In the genomic region with DNA sequence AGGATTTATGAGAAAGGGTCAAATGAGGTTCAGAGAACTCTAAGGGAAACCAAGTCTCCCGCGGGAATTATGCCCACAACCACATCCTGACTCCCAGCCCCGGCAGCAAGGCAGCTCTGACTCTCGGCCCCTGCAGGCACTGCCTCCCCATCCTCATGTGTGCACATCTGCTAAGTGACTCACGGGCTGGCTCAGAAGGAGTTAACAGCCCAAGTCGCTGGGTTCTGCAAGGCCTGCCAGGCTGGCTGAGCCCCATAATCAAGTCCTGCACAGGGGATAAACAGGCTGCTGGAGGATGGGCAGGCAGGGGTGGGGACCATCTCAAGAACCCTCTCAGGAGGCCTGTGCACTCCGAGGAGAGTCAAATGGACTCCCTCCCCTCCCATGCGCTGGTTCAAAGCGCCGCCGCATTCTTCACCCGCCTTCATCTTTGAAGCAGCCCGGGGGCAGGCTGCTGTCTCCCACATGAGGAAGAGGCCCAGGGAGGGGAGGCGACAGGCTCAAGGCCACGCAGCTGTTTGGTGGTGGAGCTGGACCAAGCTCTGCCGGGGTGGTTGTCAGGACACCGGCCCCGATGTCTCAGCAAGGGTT, we compare ENCODE assay signal across 9 cellular contexts.
DNase-seq lines count a peak whose midpoint lies in the region; ATAC-seq, FAIRE-seq and TF ChIP-seq lines count a peak whose summit lies in the region.
"Had no signal": no experiment of that assay in that cellular context is flagged by ENCODE, and none has a peak within 500 bp of the region (broad histone marks: within the 10 kb centered on the region; RNA-seq: fewer than 3 reads in every experiment).

No MANE protein-coding gene starts in this region.

- no peak overlapping the region for H3K4me2 ChIP-seq in HepG2 (ENCODE audit: low read depth, low read length)

- no peak overlapping the region for H3K27ac ChIP-seq in WERI-Rb-1
- no peak overlapping the region for H3K27ac ChIP-seq in HepG2 (ENCODE audit: extremely low read length, insufficient read depth, low read length)

- WGBS in HepG2 (ENCODE audit: low lambda C conversion rate), result 34% methylated on average over 16 of the region's 18 CpGs

- CTCF ChIA-PET in HepG2 (lab: Yijun Ruan, JAX; ENCODE audit: low intra/inter-chr PET ratio, low total read pairs), result no interaction called here
- CTCF ChIA-PET in HEK293T (lab: Yijun Ruan, JAX), result interaction anchor here (1.1 to 1.7 kb wide), 4 partner anchors 19 to 329 kb away, joined by 3 to 9 read pairs (median 5); no protein-coding TSS in a partner anchor

- H3K79me2 ChIP-seq in HepG2 (ENCODE audit: insufficient read depth, low read length), result no peaks in the 10 kb centered on the region

- ATAC-seq in HepG2, result peak; percentile 22; the same call in 2 of the 3 replicates

- TF ChIP-seq EP300 in HepG2 (IDR thresholded peaks at IDR 0.05; ENCODE audit: low read depth in 2 of 2, low read length in 2 of 2) (no peak), HepG2 (CRISPR knock-in tag; IDR thresholded peaks at IDR 0.05; ENCODE audit: borderline replicate concordance) (no peak)

- H3K4me3 ChIP-seq in WERI-Rb-1 (ENCODE audit: low read depth, low read length), result no peak overlapping the region
- H3K4me3 ChIP-seq in HepG2 (replicated peaks in 1 of 3; ENCODE audit: insufficient read depth in 1 of 3, low read depth in 2 of 3, low read length in 3 of 3), result no peak overlapping the region

- no peaks in the 10 kb centered on the region for H4K20me1 ChIP-seq in HepG2 (ENCODE audit: insufficient read depth, low read length)

- intact Hi-C loops in HepG2 (cut with micrococcal nuclease; ENCODE audit: unreplicated experiment), result no loop called here

- BruUV-seq in HepG2 (replicated peaks; lab: Mats Ljungman, UMichigan), result no TSS peak

- POLR2A ChIA-PET in HepG2 (lab: Yijun Ruan, JAX) (no interaction called here), HEK293T (lab: Yijun Ruan, JAX) (no interaction called here)

- H3K36me3 ChIP-seq in WERI-Rb-1 (no peaks in the 10 kb centered on the region), HepG2 (replicated peaks in 1 of 2; ENCODE audit: control insufficient read depth in 1 of 2, insufficient read depth in 2 of 2, low read length in 2 of 2) (no peaks in the 10 kb centered on the region)

- in situ Hi-C loops in HepG2 (cut with HindIII; ENCODE audit: extremely low pct_ligation_motif_present, low pct_unique_long_range_greater_than_20kb), result no loop called here

- H3K4me1 ChIP-seq in HepG2 (ENCODE audit: insufficient read depth, low read length), result peaks cover 14% of the 10 kb centered on the region

- TF ChIP-seq CTCF in WERI-Rb-1 (IDR thresholded peaks at IDR 0.05; ENCODE audit: low read depth, low read length), result no peak
- TF ChIP-seq CTCF in HepG2 (CRISPR knock-in tag; IDR thresholded peaks at IDR 0.05), result no peak

- no peak overlapping the region for H3K9ac ChIP-seq in HepG2 (ENCODE audit: insufficient read depth, low read depth, low read length)

- no peak for TF ChIP-seq RAD21 in HepG2 (CRISPR knock-in tag; IDR thresholded peaks at IDR 0.05)

- no peak for TF ChIP-seq POLR2A in HepG2 (IDR thresholded peaks at IDR 0.05; ENCODE audit: insufficient read depth in 1 of 2, low read depth in 2 of 2, low read length in 2 of 2)

- no peaks in the 10 kb centered on the region for H3K9me3 ChIP-seq in WERI-Rb-1 (ENCODE audit: severe bottlenecking)
- H3K9me3 ChIP-seq in HepG2 (ENCODE audit: low read length), result no peaks in the 10 kb centered on the region

- DNase-seq in A172 (ENCODE audit: low spot score), result peak; percentile 74
- DNase-seq in GM03348 (ENCODE audit: low spot score), result peak; percentile 80
- DNase-seq in WERI-Rb-1, result peak; percentile 39
- peak; percentile 18 for DNase-seq in HepG2 (ENCODE audit: low spot score)
- DNase-seq in hippocampal formation (lab: John Stamatoyannopoulos, UW), result no peak
- no peak for DNase-seq in HEK293T (ENCODE audit: extremely low spot score)
- DNase-seq in cortex of kidney (lab: John Stamatoyannopoulos, UW), result no peak
- DNase-seq in NCI-H774 (lab: John Stamatoyannopoulos, UW), result no peak
- DNase-seq: activated naive CD4-positive, alpha-beta T cell had no signal

- no peak for FAIRE-seq in HepG2 (lab: Jason Lieb, UNC)

- no peak overlapping the region for H2AFZ ChIP-seq in HepG2 (ENCODE audit: low read length)

- H3K27me3 ChIP-seq in WERI-Rb-1 (ENCODE audit: insufficient read depth, low read depth, severe bottlenecking) (no peaks in the 10 kb centered on the region), HepG2 (ENCODE audit: control insufficient read depth in 1 of 2, insufficient read depth in 2 of 2, low read length in 2 of 2) (peaks cover 0 to 3% of the 10 kb centered on the region in 2 experiments; a peak in 1 of 5 replicates)

TF ChIP-seq in HepG2, 621 proteins besides CTCF, POLR2A, EP300 and RAD21 (continues in another document):
- TF ChIP-seq, protein P1, sequence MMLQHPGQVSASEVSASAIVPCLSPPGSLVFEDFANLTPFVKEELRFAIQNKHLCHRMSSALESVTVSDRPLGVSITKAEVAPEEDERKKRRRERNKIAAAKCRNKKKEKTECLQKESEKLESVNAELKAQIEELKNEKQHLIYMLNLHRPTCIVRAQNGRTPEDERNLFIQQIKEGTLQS (CRISPR knock-in tag; IDR thresholded peaks at IDR 0.05), result no peak
- TF ChIP-seq ZFP36L2 (CRISPR knock-in tag; IDR thresholded peaks at IDR 0.05), result no peak
- TF ChIP-seq, protein P2, sequence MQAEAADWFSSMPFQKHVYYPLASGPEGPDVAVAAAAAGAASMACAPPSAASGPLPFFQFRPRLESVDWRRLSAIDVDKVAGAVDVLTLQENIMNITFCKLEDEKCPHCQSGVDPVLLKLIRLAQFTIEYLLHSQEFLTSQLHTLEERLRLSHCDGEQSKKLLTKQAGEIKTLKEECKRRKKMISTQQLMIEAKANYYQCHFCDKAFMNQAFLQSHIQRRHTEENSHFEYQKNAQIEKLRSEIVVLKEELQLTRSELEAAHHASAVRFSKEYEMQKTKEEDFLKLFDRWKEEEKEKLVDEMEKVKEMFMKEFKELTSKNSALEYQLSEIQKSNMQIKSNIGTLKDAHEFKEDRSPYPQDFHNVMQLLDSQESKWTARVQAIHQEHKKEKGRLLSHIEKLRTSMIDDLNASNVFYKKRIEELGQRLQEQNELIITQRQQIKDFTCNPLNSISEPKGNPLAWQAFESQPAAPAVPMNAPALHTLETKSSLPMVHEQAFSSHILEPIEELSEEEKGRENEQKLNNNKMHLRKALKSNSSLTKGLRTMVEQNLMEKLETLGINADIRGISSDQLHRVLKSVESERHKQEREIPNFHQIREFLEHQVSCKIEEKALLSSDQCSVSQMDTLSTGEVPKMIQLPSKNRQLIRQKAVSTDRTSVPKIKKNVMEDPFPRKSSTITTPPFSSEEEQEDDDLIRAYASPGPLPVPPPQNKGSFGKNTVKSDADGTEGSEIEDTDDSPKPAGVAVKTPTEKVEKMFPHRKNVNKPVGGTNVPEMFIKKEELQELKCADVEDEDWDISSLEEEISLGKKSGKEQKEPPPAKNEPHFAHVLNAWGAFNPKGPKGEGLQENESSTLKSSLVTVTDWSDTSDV (CRISPR knock-in tag; IDR thresholded peaks at IDR 0.05), result no peak
- no peak for TF ChIP-seq KMT2B (CRISPR knock-in tag; IDR thresholded peaks at IDR 0.05)
- TF ChIP-seq SALL1 (CRISPR knock-in tag; IDR thresholded peaks at IDR 0.05), result no peak
- TF ChIP-seq ZNF331 (CRISPR knock-in tag; IDR thresholded peaks at IDR 0.05), result peak; percentile 85; the same call in 1 of the 2 replicates
- TF ChIP-seq ZNF484 (CRISPR knock-in tag; IDR thresholded peaks at IDR 0.05; ENCODE audit: borderline replicate concordance, low read depth), result no peak

TF ChIP-seq in HEK293T, 16 proteins besides CTCF, POLR2A, EP300 and RAD21:
- TF ChIP-seq FOXM1 (IDR thresholded peaks at IDR 0.05; ENCODE audit: borderline replicate concordance) (no peak), SUZ12 (IDR thresholded peaks at IDR 0.05) (no peak), ARNT (IDR thresholded peaks at IDR 0.05) (no peak), L3MBTL2 (conservative IDR thresholded peaks at IDR 0.05) (no peak), FOXA1 (IDR thresholded peaks at IDR 0.05) (no peak), BHLHE40 (IDR thresholded peaks at IDR 0.05; ENCODE audit: borderline replicate concordance) (no peak), SP1 (IDR thresholded peaks at IDR 0.05) (no peak), ELF4 (IDR thresholded peaks at IDR 0.05) (no peak), NFRKB (IDR thresholded peaks at IDR 0.05) (no peak), LEF1 (IDR thresholded peaks at IDR 0.05; ENCODE audit: borderline replicate concordance) (no peak), ZNF384 (IDR thresholded peaks at IDR 0.05) (no peak), CTBP1 (IDR thresholded peaks at IDR 0.05; ENCODE audit: borderline replicate concordance) (no peak), HDGF (IDR thresholded peaks at IDR 0.05; ENCODE audit: borderline replicate concordance) (no peak), TARDBP (IDR thresholded peaks at IDR 0.05) (no peak)
- TF ChIP-seq, protein P3, sequence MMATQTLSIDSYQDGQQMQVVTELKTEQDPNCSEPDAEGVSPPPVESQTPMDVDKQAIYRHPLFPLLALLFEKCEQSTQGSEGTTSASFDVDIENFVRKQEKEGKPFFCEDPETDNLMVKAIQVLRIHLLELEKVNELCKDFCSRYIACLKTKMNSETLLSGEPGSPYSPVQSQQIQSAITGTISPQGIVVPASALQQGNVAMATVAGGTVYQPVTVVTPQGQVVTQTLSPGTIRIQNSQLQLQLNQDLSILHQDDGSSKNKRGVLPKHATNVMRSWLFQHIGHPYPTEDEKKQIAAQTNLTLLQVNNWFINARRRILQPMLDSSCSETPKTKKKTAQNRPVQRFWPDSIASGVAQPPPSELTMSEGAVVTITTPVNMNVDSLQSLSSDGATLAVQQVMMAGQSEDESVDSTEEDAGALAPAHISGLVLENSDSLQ (IDR thresholded peaks at IDR 0.05), result no peak

Comparison
In these comparisons a context has a peak if more than half of its experiments do, and no peak if none do; other contexts are left out.
1. DNase-seq: peak in A172 (single experiment), GM03348 (single experiment), WERI-Rb-1 (single experiment) and HepG2 (single experiment); none in hippocampal formation (0 of 2), HEK293T (single experiment), cortex of kidney (single experiment) and NCI-H774 (single experiment).